ENCODE assay signal across 8 cellular contexts in genomic region chr12:8045952-8046944, GRCh38. TPM values are rescaled to one million over a fixed set of nuclear protein-coding genes. Genes with fewer than 3 reads are reported as not detected.
DNase-seq lines count a peak whose midpoint lies in the region; ATAC-seq, FAIRE-seq and TF ChIP-seq lines count a peak whose summit lies in the region.

No MANE protein-coding gene starts in this region.

- H3K79me2 ChIP-seq in mammary epithelial cell (ENCODE audit: insufficient read depth, low read length) = no peaks in the 10 kb centered on the region

- H3K9ac ChIP-seq in mammary epithelial cell (ENCODE audit: insufficient read depth, low read length) = no peak overlapping the region

- ATAC-seq in HG02970 (IDR thresholded peaks at IDR 0.05; ENCODE audit: low FRiP score, unreplicated experiment) = no peak

- no peaks in the 10 kb centered on the region for H4K20me1 ChIP-seq in mammary epithelial cell (ENCODE audit: insufficient read depth, low read length)

- in situ Hi-C loops in GM13976 (cut with MboI; ENCODE audit: low sequenced_read_pairs, unreplicated experiment) = no loop called here
- in situ Hi-C loops in mammary epithelial cell (cut with MboI; ENCODE audit: low sequenced_read_pairs in 2 of 2) = no loop called here

- H3K27me3 ChIP-seq in mammary epithelial cell (ENCODE audit: insufficient read depth, low read length) = no peaks in the 10 kb centered on the region

- BruUV-seq in mammary epithelial cell (replicated peaks; lab: Mats Ljungman, UMichigan) = no TSS peak

- no peaks in the 10 kb centered on the region for H3K9me3 ChIP-seq in mammary epithelial cell (replicated peaks; ENCODE audit: insufficient read depth, low read length)

- H3K36me3 ChIP-seq in mammary epithelial cell (ENCODE audit: insufficient read depth, low read length) = peaks cover 23% of the 10 kb centered on the region

- H3K4me1 ChIP-seq in mammary epithelial cell (ENCODE audit: insufficient read depth, low read length) = no peaks in the 10 kb centered on the region

- 37% methylated on average over 8 of the region's 8 CpGs for WGBS in mammary epithelial cell (ENCODE audit: low coverage, missing lambda C conversion rate)

- peak; percentile 61 for FAIRE-seq in islet of Langerhans (lab: Jason Lieb, UNC)

- H3K4me2 ChIP-seq in mammary epithelial cell (ENCODE audit: insufficient read depth, low read depth, low read length) = no peak overlapping the region

- H2AFZ ChIP-seq in mammary epithelial cell (ENCODE audit: low read depth, low read length) = no peak overlapping the region

- dilution Hi-C loops in mammary epithelial cell (cut with HindIII; ENCODE audit: low sequenced_read_pairs) = no loop called here

- no peak overlapping the region for H3K27ac ChIP-seq in mammary epithelial cell (ENCODE audit: insufficient read depth, low read depth, low read length)

- H3K4me3 ChIP-seq in WI38 (ENCODE audit: low read depth, low read length) = no peak overlapping the region
- H3K4me3 ChIP-seq in mammary epithelial cell (replicated peaks in 1 of 3; ENCODE audit: insufficient read depth in 1 of 3, low read depth in 2 of 3, low read length in 3 of 3) = no peak overlapping the region

- intact Hi-C loops in mammary epithelial cell (cut with micrococcal nuclease) = loop anchor here (1.0 kb wide), 1 partner anchor 32 kb away; no protein-coding TSS in a partner anchor

- DNase-seq in 8988T (peak; percentile 43), GM13976 (ENCODE audit: low spot score) (peak; percentile 86), NCI-H2081 (lab: John Stamatoyannopoulos, UW) (peak; percentile 53 to 54), mammary epithelial cell (peak; percentile 43)
- DNase-seq in stimulated activated CD4-positive, alpha-beta T cell treated with anti-CD3 and anti-CD28 coated beads, Interleukin-1b, Interleukin-23, amount 100 ng/mL, for 1 hour (ENCODE audit: low read depth in 2 of 2) = peak; percentile 68 to 79

- TF ChIP-seq CTCF in GM13976 (IDR thresholded peaks at IDR 0.05; ENCODE audit: borderline replicate concordance, control extremely low read depth, extremely low read depth, insufficient read depth, missing control alignments) (peak; percentile 76), WI38 (IDR thresholded peaks at IDR 0.05; ENCODE audit: low read depth, low read length) (peak; percentile 78), mammary epithelial cell (conservative IDR thresholded peaks at IDR 0.05 in 1 of 2, IDR thresholded peaks at IDR 0.05 in 1 of 2; ENCODE audit: extremely low read depth in 1 of 2, insufficient read depth in 1 of 2, low read depth in 1 of 2, low read length in 2 of 2) (peak; percentile 89 to 91)

- CTCF ChIA-PET in mammary epithelial cell (lab: Charles Lee; ENCODE audit: low non-redundant PET) = no interaction called here

RNA-seq across cellular contexts. Expression of gene FOXJ2, which starts 13.7 kb away (rescaled TPM):
- total RNA-seq in mammary epithelial cell = 10 to 100 TPM in 1 of 2 donors, 1 to 10 TPM in 1; 7.2 to 16.4 TPM
- polyA plus RNA-seq in mammary epithelial cell = 5.1 TPM
- polyA minus RNA-seq in mammary epithelial cell = 18.9 TPM

RNA-seq across cellular contexts. Expression of gene C3AR1, which starts 19.9 kb away (rescaled TPM):
- under 1 TPM; 0.17 to 0.42 TPM for total RNA-seq in mammary epithelial cell
- polyA plus RNA-seq in mammary epithelial cell = 0.25 TPM
- not detected for polyA minus RNA-seq in mammary epithelial cell

RNA-seq across cellular contexts. Expression of gene NECAP1, which starts 35.8 kb away (rescaled TPM):
- total RNA-seq in mammary epithelial cell = 10 to 100 TPM; 33.8 to 43.5 TPM
- polyA plus RNA-seq in mammary epithelial cell = 26.4 TPM
- 24.7 TPM for polyA minus RNA-seq in mammary epithelial cell
